ENCODE assay signal across 24 cellular contexts in genomic region chr14:27845241-27845850, GRCh38.
DNase-seq lines count a peak whose midpoint lies in the region; ATAC-seq, FAIRE-seq and TF ChIP-seq lines count a peak whose summit lies in the region.
"Had no signal": no experiment of that assay in that cellular context is flagged by ENCODE, and none has a peak within 500 bp of the region (broad histone marks: within the 10 kb centered on the region; RNA-seq: fewer than 3 reads in every experiment).

No MANE protein-coding gene starts in this region.

- no peaks in the 10 kb centered on the region for H3K4me1 Mint-ChIP-seq in osteocyte (ENCODE audit: unreplicated experiment)
- H3K4me1 Mint-ChIP-seq: activated B cell treated with CpG ODN at 0.5 μM for 24 hours had no signal

- H3K36me3 ChIP-seq in heart right ventricle = no peaks in the 10 kb centered on the region
- no peaks in the 10 kb centered on the region for H3K36me3 ChIP-seq in gastroesophageal sphincter
- H3K36me3 ChIP-seq: colonic mucosa, Peyer's patch, tibial artery had no signal

- TF ChIP-seq CTCF in heart right ventricle (IDR thresholded peaks at IDR 0.05) (no peak), gastroesophageal sphincter (IDR thresholded peaks at IDR 0.05) (no peak), osteocyte (IDR thresholded peaks at IDR 0.05) (no peak)

- peaks cover 0 to 8% (median 0%) of the 10 kb centered on the region in 11 donors for H3K9me3 ChIP-seq in heart right ventricle
- H3K9me3 ChIP-seq in gastroesophageal sphincter = peaks cover 0 to 6% (median 0%) of the 10 kb centered on the region in 3 donors
- H3K9me3 ChIP-seq: colonic mucosa, mucosa of descending colon, Peyer's patch had no signal

- H3K27me3 ChIP-seq in heart right ventricle (no peaks in the 10 kb centered on the region), gastroesophageal sphincter (no peaks in the 10 kb centered on the region)
- H3K27me3 ChIP-seq: colonic mucosa, Peyer's patch, tibial artery had no signal

- no peak for TF ChIP-seq POLR2A in gastroesophageal sphincter (IDR thresholded peaks at IDR 0.05)

- FAIRE-seq in RCC 7860 (lab: Jason Lieb, UNC) = no peak

- 94 to 97% methylated on average over 46 to 54 of the region's 54 CpGs for WGBS in heart right ventricle, 2 donors
- 100% methylated on average over 1 to 2 of the region's 54 CpGs for WGBS in gastroesophageal sphincter (ENCODE audit: low coverage in 1 of 2), 2 donors

- no peak overlapping the region for H3K4me3 Mint-ChIP-seq in osteocyte (ENCODE audit: unreplicated experiment)
- H3K4me3 Mint-ChIP-seq: activated B cell treated with CpG ODN at 0.5 μM for 24 hours had no signal

- H3K27ac ChIP-seq in heart right ventricle (no peak overlapping the region), gastroesophageal sphincter (no peak overlapping the region)
- H3K27ac ChIP-seq: colonic mucosa, Peyer's patch, tibial artery had no signal

- H3K27me3 Mint-ChIP-seq in osteocyte (ENCODE audit: unreplicated experiment) = no peaks in the 10 kb centered on the region
- H3K27me3 Mint-ChIP-seq: activated B cell treated with CpG ODN at 0.5 μM for 24 hours had no signal

- H3K36me3 Mint-ChIP-seq in osteocyte (ENCODE audit: unreplicated experiment) = no peaks in the 10 kb centered on the region

- H3K9me3 Mint-ChIP-seq in osteocyte (ENCODE audit: unreplicated experiment) = peaks cover 7% of the 10 kb centered on the region

- no peak overlapping the region for H3K4me3 ChIP-seq in heart right ventricle
- H3K4me3 ChIP-seq in gastroesophageal sphincter = no peak overlapping the region
- H3K4me3 ChIP-seq: colonic mucosa, mucosa of descending colon, Peyer's patch, tibial artery had no signal

- DNase-seq in left cardiac atrium (peak; percentile 21), heart right ventricle (no peak), osteocyte (ENCODE audit: extremely low spot score, unreplicated experiment) (peak; percentile 84), ureter (ENCODE audit: low spot score) (no peak), RKO (ENCODE audit: low spot score) (no peak), AML-193 (lab: John Stamatoyannopoulos, UW) (no peak), RCC 7860 (ENCODE audit: low spot score) (no peak)
- DNase-seq: activated B cell treated with CpG ODN at 0.5 μM for 24 hours; activated CD4-positive, alpha-beta T cell treated with anti-CD3 and anti-CD28 coated beads, Interleukin-2, amount 50 U/mL, for 4 hours; activated CD8-positive, alpha-beta memory T cell treated with anti-CD3 and anti-CD28 coated beads, Interleukin-2, amount 50 U/mL, for 48 hours; activated effector memory CD4-positive, alpha-beta T cell treated with Interleukin-2 at 50 U/mL for 16 hours; colonic mucosa; IMR-90; left colon; NCI-H1417; NCI-H2081 treated with DMSO at 0.1 percent for 48 hours; NCI-H510A; Peyer's patch; stimulated activated CD4-positive, alpha-beta T cell treated with anti-CD3 and anti-CD28 coated beads, Interleukin-4, amount 100 ng/mL, for 1 hour; stimulated activated naive CD4-positive, alpha-beta T cell treated with Interleukin-2 at 50 U/mL for 16 hours; T-helper 9 cell; tibial artery had no signal

- no peaks in the 10 kb centered on the region for H3K4me1 ChIP-seq in heart right ventricle
- H3K4me1 ChIP-seq in gastroesophageal sphincter = no peaks in the 10 kb centered on the region
- H3K4me1 ChIP-seq: colonic mucosa, Peyer's patch, tibial artery had no signal

- intact Hi-C loops in left cardiac atrium (cut with DNase I) = no loop called here
- intact Hi-C loops in heart right ventricle (cut with DNase I) = no loop called here

- no peak for TF ChIP-seq EP300 in gastroesophageal sphincter (IDR thresholded peaks at IDR 0.05)

- ATAC-seq in left cardiac atrium = no peak
- ATAC-seq in heart right ventricle = no peak
- peak; percentile 22 for ATAC-seq in gastroesophageal sphincter
- ATAC-seq: left colon, mucosa of descending colon had no signal

- no peak overlapping the region for H3K27ac Mint-ChIP-seq in osteocyte (ENCODE audit: unreplicated experiment)
- H3K27ac Mint-ChIP-seq: activated B cell treated with CpG ODN at 0.5 μM for 24 hours had no signal

Comparison
In these comparisons a context has a peak if more than half of its experiments do, and no peak if none do; other contexts are left out.
1. DNase-seq: peak in left cardiac atrium (single experiment) and osteocyte (single experiment); none in heart right ventricle (0 of 2), ureter (single experiment), RKO (single experiment), AML-193 (0 of 2) and RCC 7860 (single experiment).